In the genomic region with DNA sequence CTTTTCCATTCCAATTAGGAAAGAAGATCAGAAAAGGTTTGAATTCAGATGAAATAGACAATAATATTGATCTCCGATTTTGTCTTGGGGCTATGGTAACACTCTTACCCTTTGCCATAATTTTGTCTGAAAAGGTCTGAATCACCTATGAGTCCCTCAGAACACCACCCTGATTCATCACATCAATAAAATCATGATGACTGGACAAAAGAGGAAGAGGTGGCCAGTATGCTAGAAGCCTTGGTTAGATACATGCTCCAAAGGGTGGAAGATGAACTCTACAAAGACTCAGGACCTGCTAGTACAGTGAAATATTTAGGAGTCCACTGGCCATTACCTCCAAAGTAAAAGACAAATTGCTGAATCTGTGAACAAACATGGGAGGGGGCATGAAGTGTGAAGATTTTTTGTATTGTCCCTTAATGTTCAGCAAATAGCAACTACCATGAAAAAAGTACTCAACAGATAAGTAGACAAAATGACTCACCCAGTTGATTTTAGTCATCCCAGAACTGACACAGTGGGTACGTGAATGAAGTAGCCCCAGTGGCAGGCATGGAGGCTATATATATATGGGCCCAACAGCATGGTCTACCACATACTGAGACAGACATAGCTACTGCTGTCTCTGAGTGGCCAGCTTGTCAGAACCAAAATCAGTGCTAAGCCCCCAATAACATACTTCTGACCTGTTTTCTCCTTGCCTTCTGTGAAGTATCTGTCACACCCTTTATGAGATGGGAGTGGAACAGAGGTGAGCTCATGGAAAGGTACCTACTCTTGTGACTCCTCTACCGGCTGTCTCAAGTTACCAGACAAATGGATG, we compare ENCODE assay signal across 8 cellular contexts. TPM values are rescaled to one million over a fixed set of nuclear protein-coding genes. Genes with fewer than 3 reads are reported as not detected.
DNase-seq lines count a peak whose midpoint lies in the region; ATAC-seq and TF ChIP-seq lines count a peak whose summit lies in the region.

No MANE protein-coding gene starts in this region.

- DNase-seq in A172 (ENCODE audit: low spot score), result peak; percentile 60
- DNase-seq in activated T-helper 2 cell treated with anti-CD3 and anti-CD28 coated beads, Interferon-gamma antibody, Interleukin-2, Interleukin-4, amounts not matched to agents 10 μg/mL and 5 μg/mL and 100 μg/mL, durations not matched to agents 14 hours and 24 hours and 36 hours (ENCODE audit: low spot score), result peak; percentile 17
- no peak for DNase-seq in type B pancreatic cell (ENCODE audit: extremely low spot score, unreplicated experiment)
- no peak for DNase-seq in activated gamma-delta T cell (lab: John Stamatoyannopoulos, UW)
- DNase-seq in NCI-H1105 treated with DMSO at 0.1 percent for 48 hours (lab: John Stamatoyannopoulos, UW), result no peak
- no peak for DNase-seq in HuH-7 (ENCODE audit: low spot score)

- H3K4me3 Mint-ChIP-seq in activated T-helper 2 cell treated with anti-CD3 and anti-CD28 coated beads, Interferon-gamma antibody, Interleukin-2, Interleukin-4, amounts not matched to agents 10 μg/mL and 5 μg/mL and 100 μg/mL, durations not matched to agents 14 hours and 24 hours and 36 hours (ENCODE audit: low read depth), result no peak overlapping the region
- H3K4me3 Mint-ChIP-seq in type B pancreatic cell, result no peak overlapping the region

- H3K36me3 Mint-ChIP-seq in activated T-helper 2 cell treated with anti-CD3 and anti-CD28 coated beads, Interferon-gamma antibody, Interleukin-2, Interleukin-4, amounts not matched to agents 10 μg/mL and 5 μg/mL and 100 μg/mL, durations not matched to agents 14 hours and 24 hours and 36 hours (ENCODE audit: low read depth), result no peaks in the 10 kb centered on the region
- H3K36me3 Mint-ChIP-seq in type B pancreatic cell, result no peaks in the 10 kb centered on the region

- peak overlapping the region; percentile 94 for H3K27ac Mint-ChIP-seq in activated T-helper 2 cell treated with anti-CD3 and anti-CD28 coated beads, Interferon-gamma antibody, Interleukin-2, Interleukin-4, amounts not matched to agents 10 μg/mL and 5 μg/mL and 100 μg/mL, durations not matched to agents 14 hours and 24 hours and 36 hours
- peak overlapping the region; percentile 21 for H3K27ac Mint-ChIP-seq in type B pancreatic cell

- no peak for TF ChIP-seq CTCF in type B pancreatic cell (conservative IDR thresholded peaks at IDR 0.05)

- peaks cover 44% of the 10 kb centered on the region for H3K4me1 Mint-ChIP-seq in activated T-helper 2 cell treated with anti-CD3 and anti-CD28 coated beads, Interferon-gamma antibody, Interleukin-2, Interleukin-4, amounts not matched to agents 10 μg/mL and 5 μg/mL and 100 μg/mL, durations not matched to agents 14 hours and 24 hours and 36 hours (ENCODE audit: low read depth)
- H3K4me1 Mint-ChIP-seq in type B pancreatic cell (ENCODE audit: unreplicated experiment), result no peaks in the 10 kb centered on the region

- intact Hi-C loops in activated T-helper 2 cell treated with anti-CD3 and anti-CD28 coated beads, Interferon-gamma antibody, Interleukin-2, Interleukin-4, amounts not matched to agents 10 μg/mL and 5 μg/mL and 100 μg/mL, durations not matched to agents 14 hours and 24 hours and 36 hours (cut with micrococcal nuclease), result loop anchor here (1.0 to 5.0 kb wide), 9 partner anchors 33 to 310 kb away; a partner anchor contains a TSS

- H3K9me3 Mint-ChIP-seq in activated T-helper 2 cell treated with anti-CD3 and anti-CD28 coated beads, Interferon-gamma antibody, Interleukin-2, Interleukin-4, amounts not matched to agents 10 μg/mL and 5 μg/mL and 100 μg/mL, durations not matched to agents 14 hours and 24 hours and 36 hours, result no peaks in the 10 kb centered on the region
- H3K9me3 Mint-ChIP-seq in type B pancreatic cell, result no peaks in the 10 kb centered on the region

- no peaks in the 10 kb centered on the region for H3K27me3 Mint-ChIP-seq in activated T-helper 2 cell treated with anti-CD3 and anti-CD28 coated beads, Interferon-gamma antibody, Interleukin-2, Interleukin-4, amounts not matched to agents 10 μg/mL and 5 μg/mL and 100 μg/mL, durations not matched to agents 14 hours and 24 hours and 36 hours (ENCODE audit: low read depth)
- no peaks in the 10 kb centered on the region for H3K27me3 Mint-ChIP-seq in type B pancreatic cell

- ATAC-seq in GM19463 (IDR thresholded peaks at IDR 0.05; ENCODE audit: unreplicated experiment), result peak; percentile 95
- peak; percentile 96 for ATAC-seq in HG03442 (IDR thresholded peaks at IDR 0.05; ENCODE audit: unreplicated experiment)

RNA-seq across cellular contexts. Expression of a gene that starts 36.5 kb away (rescaled TPM):
- total RNA-seq in A172 (2014; rRNA removed; shearing (Covaris generic)), result 221 and 233 TPM in 2 replicates
- total RNA-seq in activated T-helper 2 cell treated with anti-CD3 and anti-CD28 coated beads, Interferon-gamma antibody, Interleukin-2, Interleukin-4, amounts not matched to agents 10 μg/mL and 5 μg/mL and 100 μg/mL, durations not matched to agents 14 hours and 24 hours and 36 hours, result 195 and 201 TPM in 2 replicates
- total RNA-seq in type B pancreatic cell (ENCODE audit: low replicate concordance), result 160 and 211 TPM in 2 replicates

Comparison
In these comparisons a context has a peak if more than half of its experiments do, and no peak if none do; other contexts are left out.
1. DNase-seq: peak in A172 (single experiment) and activated T-helper 2 cell treated with anti-CD3 and anti-CD28 coated beads, Interferon-gamma antibody, Interleukin-2, Interleukin-4, amounts not matched to agents 10 μg/mL and 5 μg/mL and 100 μg/mL, durations not matched to agents 14 hours and 24 hours and 36 hours (single experiment); none in type B pancreatic cell (single experiment), activated gamma-delta T cell (single experiment), NCI-H1105 treated with DMSO at 0.1 percent for 48 hours (single experiment) and HuH-7 (single experiment).